Comparison of ENCODE assay signal across 2 cellular contexts in genomic region chrX:39691724-39692123, GRCh38.
TF ChIP-seq lines count a peak whose summit lies in the region.

No MANE protein-coding gene starts in this region.

TF ChIP-seq in K562, 482 proteins besides CTCF, POLR2A, EP300 and RAD21 (continues in another document):
- TF ChIP-seq MEIS2 (IDR thresholded peaks at IDR 0.05; ENCODE audit: partially characterized antibody), result peak; percentile 43
- TF ChIP-seq SRSF7 (optimal IDR thresholded peaks at IDR 0.05; ENCODE audit: low read depth, low read length), result no peak
- TF ChIP-seq PBX2 (CRISPR knock-in tag; IDR thresholded peaks at IDR 0.05; ENCODE audit: low read depth), result no peak
- peak; percentile 66 for TF ChIP-seq PBX2 (tag; conservative IDR thresholded peaks at IDR 0.05; ENCODE audit: low read depth)
- no peak for TF ChIP-seq HMBOX1 (IDR thresholded peaks at IDR 0.05)
- TF ChIP-seq ZNF184 (CRISPR knock-in tag; IDR thresholded peaks at IDR 0.05), result no peak
- no peak for TF ChIP-seq JUN (IDR thresholded peaks at IDR 0.05; ENCODE audit: borderline replicate concordance, low read depth, low read length)
- TF ChIP-seq JUN (CRISPR knock-in tag; IDR thresholded peaks at IDR 0.05; ENCODE audit: borderline replicate concordance), result no peak
- TF ChIP-seq HDAC1 (IDR thresholded peaks at IDR 0.05), result no peak
- TF ChIP-seq RBM17 (IDR thresholded peaks at IDR 0.05; ENCODE audit: borderline replicate concordance, low read depth, low read length), result no peak
- no peak for TF ChIP-seq CHCHD3 (CRISPR knock-in tag; IDR thresholded peaks at IDR 0.05)
- TF ChIP-seq ARID4B (CRISPR knock-in tag; IDR thresholded peaks at IDR 0.05), result no peak
- no peak for TF ChIP-seq TARDBP (IDR thresholded peaks at IDR 0.05)
- TF ChIP-seq PKNOX1 (IDR thresholded peaks at IDR 0.05), result peak; percentile 26; the same call in 1 of the 2 replicates
- no peak for TF ChIP-seq TRIM25 (IDR thresholded peaks at IDR 0.05; ENCODE audit: borderline replicate concordance)
- no peak for TF ChIP-seq FOSL1 (tag; conservative IDR thresholded peaks at IDR 0.05)
- TF ChIP-seq CBX3 (IDR thresholded peaks at IDR 0.05; ENCODE audit: borderline replicate concordance in 1 of 2, low read length in 2 of 2), result no peak
- no peak for TF ChIP-seq CCNT2 (IDR thresholded peaks at IDR 0.05; ENCODE audit: borderline replicate concordance, extremely low read depth, insufficient read length, low read depth, low read length)

TF ChIP-seq in H1, 55 proteins besides CTCF, POLR2A, EP300 and RAD21:
- no peak for TF ChIP-seq E2F6 (IDR thresholded peaks at IDR 0.05)
